Comparison of ENCODE assay signal across 17 cellular contexts in the genomic region with DNA sequence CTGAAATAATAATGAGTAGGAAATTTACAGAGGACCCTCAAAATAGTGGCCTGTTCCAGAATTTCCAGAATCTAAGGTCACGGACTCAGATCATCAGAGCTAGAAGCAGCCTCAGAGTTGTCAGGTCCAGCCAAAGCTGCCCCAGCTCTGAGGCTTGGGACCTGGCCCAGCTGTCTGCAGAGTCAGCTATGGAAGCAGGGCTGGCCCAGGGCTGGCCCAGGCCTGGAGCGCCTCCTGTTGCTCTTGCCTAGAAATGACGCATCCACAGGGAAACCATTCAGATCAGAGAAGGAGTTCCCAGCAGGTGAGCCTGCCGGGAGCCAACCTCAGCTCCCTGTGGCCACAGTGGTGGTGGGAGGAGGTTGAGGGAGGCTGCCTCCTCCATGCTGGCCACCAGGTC.
"Had no signal": no experiment of that assay in that cellular context is flagged by ENCODE, and none has a peak within 500 bp of the region (broad histone marks: within the 10 kb centered on the region; RNA-seq: fewer than 3 reads in every experiment).

No MANE protein-coding gene starts in this region.

- DNase-seq: activated CD4-positive, alpha-beta T cell treated with anti-CD3 and anti-CD28 coated beads, Interleukin-2, amount 50 U/mL, for 1 hour; activated CD4-positive, CD25-positive, alpha-beta regulatory T cell; activated effector memory CD4-positive, alpha-beta T cell treated with Interleukin-2 at 50 U/mL for 16 hours; activated T-cell treated with anti-CD3 and anti-CD28 coated beads, Interleukin-2, amount 50 U/mL, for 1 hour; amygdala; brain microvascular endothelial cell; cerebellar nuclear complex; dermis blood vessel endothelial cell; glutamatergic neuron; immature natural killer cell; lower lobe of right lung; retina had no signal

- H3K9ac ChIP-seq: neural progenitor cell, parathyroid adenoma had no signal

- H3K4me1 ChIP-seq: lower lobe of right lung, neural progenitor cell, parathyroid adenoma, vagina had no signal

- H3K27ac Mint-ChIP-seq: activated naive CD8-positive, alpha-beta T cell; mesothelial cell of epicardium had no signal

- H3K36me3 ChIP-seq: brain microvascular endothelial cell, lower lobe of right lung, neural progenitor cell, vagina had no signal

- H3K27me3 ChIP-seq: brain microvascular endothelial cell, neural progenitor cell, vagina had no signal

- ATAC-seq: lower lobe of right lung had no signal

- H3K4me3 Mint-ChIP-seq: activated naive CD8-positive, alpha-beta T cell; immature natural killer cell; mesothelial cell of epicardium; neural progenitor cell had no signal

- H3K79me2 ChIP-seq: parathyroid adenoma had no signal

- H3K9me3 Mint-ChIP-seq: immature natural killer cell had no signal

- H3K4me2 ChIP-seq: neural progenitor cell had no signal

- H3K36me3 Mint-ChIP-seq: activated naive CD8-positive, alpha-beta T cell; immature natural killer cell; mesothelial cell of epicardium; neural progenitor cell had no signal

- H3K27ac ChIP-seq: brain microvascular endothelial cell, lower lobe of right lung, neural progenitor cell, parathyroid adenoma, vagina had no signal

- H3K9me3 ChIP-seq: lower lobe of right lung, vagina had no signal

- H3K4me1 Mint-ChIP-seq: immature natural killer cell, mesothelial cell of epicardium had no signal

- H3K4me3 ChIP-seq: lower lobe of right lung, neural progenitor cell, vagina had no signal

- H2AFZ ChIP-seq: neural progenitor cell, parathyroid adenoma had no signal
